In genomic region chr17:82228842-82229685, GRCh38 we compare ENCODE assay signal across 8 cellular contexts. TPM values are rescaled to one million over a fixed set of nuclear protein-coding genes. Genes with fewer than 3 reads are reported as not detected.
A peak's percentile ranks its signal among the peaks of the same experiment; 100 is the strongest.
DNase-seq lines count a peak whose midpoint lies in the region; ATAC-seq and TF ChIP-seq lines count a peak whose summit lies in the region.

Gene SLC16A3, plus strand, starts transcription at chr17:82229042. Its CDS starts 6,967 bp downstream, at chr17:82236009.

- peak; percentile 94 for DNase-seq in activated CD4-positive, alpha-beta T cell treated with anti-CD3 and anti-CD28 coated beads, Interleukin-2, amount 10 ng/mL, durations not matched to agents 24 days and 14 days
- DNase-seq in lung (ENCODE audit: low spot score): no peak
- peak; percentile 57 for DNase-seq in stimulated activated naive CD4-positive, alpha-beta T cell treated with Interleukin-2 at 50 U/mL for 16 hours (lab: John Stamatoyannopoulos, UW)
- DNase-seq in NCI-H2171 (lab: John Stamatoyannopoulos, UW): no peak

- H3K9me3 ChIP-seq in DOHH2 (ENCODE audit: control insufficient read depth, insufficient read depth, low read length) (no peaks in the 10 kb centered on the region), Loucy (ENCODE audit: insufficient read depth, low read depth, low read length) (no peaks in the 10 kb centered on the region), ectodermal cell (ENCODE audit: control insufficient read depth, low read length) (no peaks in the 10 kb centered on the region), lung (ENCODE audit: control insufficient read depth in 2 of 2, insufficient read depth in 1 of 2, low read length in 1 of 2) (no peaks in the 10 kb centered on the region)

- H3K4me1 ChIP-seq in DOHH2 (ENCODE audit: control insufficient read depth, low read length): peaks cover 59% of the 10 kb centered on the region
- H3K4me1 ChIP-seq in Loucy (ENCODE audit: insufficient read depth, low read length, poor library complexity, severe bottlenecking): peaks cover 19% of the 10 kb centered on the region
- H3K4me1 ChIP-seq in ectodermal cell (ENCODE audit: control insufficient read depth, insufficient read depth, low read length): peaks cover 11% of the 10 kb centered on the region
- H3K4me1 ChIP-seq in lung (ENCODE audit: control insufficient read depth in 2 of 2, insufficient read depth in 2 of 2, low read length in 2 of 2): peaks cover 0 to 29% of the 10 kb centered on the region in 2 donors

- H3K27ac ChIP-seq in DOHH2 (ENCODE audit: low read depth, low read length) (0 out of 2 replicates have a peak within 1 kb of the TSS, but pooled peaks have one; percentile 0), ectodermal cell (ENCODE audit: insufficient read depth, low read depth, low read length, poor library complexity, severe bottlenecking) (no peak within 1 kb of the TSS), lung (ENCODE audit: low read depth in 1 of 2, low read length in 1 of 2) (peak within 1 kb of the TSS; percentile 90 to 93)

- no peaks in the 10 kb centered on the region for H3K9me3 Mint-ChIP-seq in activated CD4-positive, alpha-beta T cell treated with anti-CD3 and anti-CD28 coated beads, Interleukin-2, amount 10 ng/mL, durations not matched to agents 24 days and 14 days

- H3K4me1 Mint-ChIP-seq in activated CD4-positive, alpha-beta T cell treated with anti-CD3 and anti-CD28 coated beads, Interleukin-2, amount 10 ng/mL, durations not matched to agents 24 days and 14 days: peaks cover 6% of the 10 kb centered on the region

- H3K4me3 ChIP-seq in DOHH2 (ENCODE audit: low read length): peak within 1 kb of the TSS; percentile 82
- H3K4me3 ChIP-seq in Loucy (ENCODE audit: low read length, poor library complexity, severe bottlenecking): peak within 1 kb of the TSS; percentile 93
- peak within 1 kb of the TSS; percentile 35 for H3K4me3 ChIP-seq in ectodermal cell (ENCODE audit: insufficient read depth, low read depth, low read length)
- peak within 1 kb of the TSS; percentile 57 for H3K4me3 ChIP-seq in lung

- peaks cover 4% of the 10 kb centered on the region; the same call in 1 of the 2 replicates for H3K36me3 ChIP-seq in DOHH2 (ENCODE audit: control insufficient read depth, low read length)
- H3K36me3 ChIP-seq in Loucy (ENCODE audit: insufficient read depth, low read length): no peaks in the 10 kb centered on the region; the same call in 1 of the 2 replicates
- no peaks in the 10 kb centered on the region for H3K36me3 ChIP-seq in ectodermal cell (ENCODE audit: control insufficient read depth, insufficient read depth, low read length)
- H3K36me3 ChIP-seq in lung (ENCODE audit: control insufficient read depth in 2 of 2, insufficient read depth in 2 of 2, low read length in 2 of 2): no peaks in the 10 kb centered on the region

- peak; percentile 35 for ATAC-seq in GM21528 (IDR thresholded peaks at IDR 0.05; ENCODE audit: low FRiP score, unreplicated experiment)
- no peak for ATAC-seq in lung (ENCODE audit: insufficient read depth, low FRiP score)

- no peaks in the 10 kb centered on the region for H3K9me2 ChIP-seq in DOHH2 (replicated peaks; ENCODE audit: control insufficient read depth, low read length)
- no peaks in the 10 kb centered on the region for H3K9me2 ChIP-seq in Loucy (replicated peaks; ENCODE audit: low read depth, low read length)

- intact Hi-C loops in activated CD4-positive, alpha-beta T cell treated with anti-CD3 and anti-CD28 coated beads, Interleukin-2, amount 10 ng/mL, durations not matched to agents 24 days and 14 days (cut with micrococcal nuclease): loop anchor here (2.0 to 5.0 kb wide), 2 partner anchors 16 to 207 kb away; partner anchors contain the start of genes CCDC57, CENPX and LRRC45

- H3K4me3 Mint-ChIP-seq in activated CD4-positive, alpha-beta T cell treated with anti-CD3 and anti-CD28 coated beads, Interleukin-2, amount 10 ng/mL, durations not matched to agents 24 days and 14 days: peak within 1 kb of the TSS; percentile 96

- TF ChIP-seq CTCF in DOHH2 (IDR thresholded peaks at IDR 0.05; ENCODE audit: low read depth, low read length, poor library complexity, severe bottlenecking) (no peak), Loucy (conservative IDR thresholded peaks at IDR 0.05; ENCODE audit: low read length) (no peak), lung (IDR thresholded peaks at IDR 0.05; ENCODE audit: control extremely low read depth, extremely low read depth) (no peak)

- peak within 1 kb of the TSS; percentile 63; the same call in 1 of the 2 replicates for H2AFZ ChIP-seq in Loucy (ENCODE audit: low read length)

- H3F3A ChIP-seq in DOHH2 (ENCODE audit: control insufficient read depth, insufficient read depth) (peaks cover 6% of the 10 kb centered on the region), Loucy (ENCODE audit: low read depth) (no peaks in the 10 kb centered on the region)

- WGBS in ectodermal cell, 2 experiments: 5% methylated on average over 104 of the region's 104 CpGs
- WGBS in lung, 2 donors: 5 to 7% methylated on average over 65 to 104 of the region's 104 CpGs

- H3K36me3 Mint-ChIP-seq in activated CD4-positive, alpha-beta T cell treated with anti-CD3 and anti-CD28 coated beads, Interleukin-2, amount 10 ng/mL, durations not matched to agents 24 days and 14 days (ENCODE audit: low read depth): peaks cover 8% of the 10 kb centered on the region

- peaks cover 4% of the 10 kb centered on the region; the same call in 1 of the 2 replicates for H4K20me1 ChIP-seq in DOHH2 (ENCODE audit: control insufficient read depth, insufficient read depth, low read depth, low read length)
- peaks cover 47% of the 10 kb centered on the region for H4K20me1 ChIP-seq in Loucy (ENCODE audit: insufficient read depth, low read length, poor library complexity, severe bottlenecking)

- H3K4me2 ChIP-seq in DOHH2 (ENCODE audit: low read length) (peak within 1 kb of the TSS; percentile 57), Loucy (ENCODE audit: low read depth, low read length, poor library complexity, severe bottlenecking) (peak within 1 kb of the TSS; percentile 89)

- H3K79me2 ChIP-seq in DOHH2 (ENCODE audit: control insufficient read depth, low read length): peaks cover 4% of the 10 kb centered on the region; the same call in 1 of the 2 replicates
- H3K79me2 ChIP-seq in Loucy (ENCODE audit: insufficient read depth, low read length): peaks cover 74% of the 10 kb centered on the region

- H3K27me3 ChIP-seq in DOHH2 (ENCODE audit: control insufficient read depth, low read length): peaks cover 43% of the 10 kb centered on the region
- no peaks in the 10 kb centered on the region for H3K27me3 ChIP-seq in Loucy (ENCODE audit: insufficient read depth, low read length, poor library complexity, severe bottlenecking)
- peaks cover 60% of the 10 kb centered on the region for H3K27me3 ChIP-seq in ectodermal cell (ENCODE audit: control insufficient read depth, insufficient read depth, low read length, poor library complexity, severe bottlenecking)
- H3K27me3 ChIP-seq in lung (ENCODE audit: control insufficient read depth, insufficient read depth): no peaks in the 10 kb centered on the region

- peak within 1 kb of the TSS; percentile 99 for H3K9ac ChIP-seq in Loucy (ENCODE audit: low read depth, low read length, poor library complexity, severe bottlenecking)

- peak within 1 kb of the TSS; percentile 92 for H3K27ac Mint-ChIP-seq in activated CD4-positive, alpha-beta T cell treated with anti-CD3 and anti-CD28 coated beads, Interleukin-2, amount 10 ng/mL, durations not matched to agents 24 days and 14 days

- H3K27me3 Mint-ChIP-seq in activated CD4-positive, alpha-beta T cell treated with anti-CD3 and anti-CD28 coated beads, Interleukin-2, amount 10 ng/mL, durations not matched to agents 24 days and 14 days: no peaks in the 10 kb centered on the region

RNA-seq across cellular contexts. Expression of gene SLC16A3, which starts in this region (rescaled TPM):
- total RNA-seq in activated CD4-positive, alpha-beta T cell treated with anti-CD3 and anti-CD28 coated beads, Interleukin-2, amount 10 ng/mL, durations not matched to agents 24 days and 14 days: 162 and 171 TPM in 2 replicates
- polyA plus RNA-seq in ectodermal cell (2013, experiment 1 of 4): 5.1 TPM
- 2.7 TPM for polyA plus RNA-seq in ectodermal cell (2013, experiment 2 of 4)
- polyA plus RNA-seq in ectodermal cell (2013, experiment 3 of 4): 10.1 TPM
- polyA plus RNA-seq in ectodermal cell (2013, experiment 4 of 4): 4.6 TPM
- 100 to 1,000 TPM in 1 of 2 donors, 10 to 100 TPM in 1; 31.0 to 154 TPM for total RNA-seq in lung
- polyA plus RNA-seq in lung: 100 to 1,000 TPM in 1 of 2 donors, 10 to 100 TPM in 1; 33.2 to 309 TPM

Comparison
In these comparisons a context has a peak if more than half of its experiments do, and no peak if none do; other contexts are left out.
1. H3K4me3 ChIP-seq: peak in every context shown above with its lines; median percentile 93 in Loucy; 82 in DOHH2; 57 in lung; 35 in ectodermal cell.
2. DNase-seq: peak in activated CD4-positive, alpha-beta T cell treated with anti-CD3 and anti-CD28 coated beads, Interleukin-2, amount 10 ng/mL, durations not matched to agents 24 days and 14 days (single experiment) and stimulated activated naive CD4-positive, alpha-beta T cell treated with Interleukin-2 at 50 U/mL for 16 hours (single experiment); none in lung (single experiment) and NCI-H2171 (single experiment).